In the genomic region with DNA sequence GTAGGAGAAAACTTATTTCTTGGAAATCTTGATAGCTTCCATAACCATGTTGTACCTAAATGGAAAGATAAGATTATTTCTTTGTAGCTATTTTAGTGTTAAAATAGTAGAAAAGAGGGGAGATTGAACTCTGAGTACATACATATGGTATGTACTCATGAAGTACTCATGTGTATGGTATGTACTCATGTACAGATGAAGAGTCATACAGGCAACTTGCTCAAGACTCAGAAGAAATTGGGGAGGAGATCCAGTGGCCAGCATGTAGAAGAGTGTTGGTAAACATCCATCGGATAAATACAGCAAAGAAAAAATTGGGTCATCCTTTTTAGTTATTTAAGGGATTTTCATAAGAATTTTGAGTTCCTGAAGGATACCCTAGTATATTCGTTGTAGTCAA, we compare ENCODE assay signal across 14 cellular contexts. TPM values are rescaled to one million over a fixed set of nuclear protein-coding genes. Genes with fewer than 3 reads are reported as not detected.
DNase-seq lines count a peak whose midpoint lies in the region; ATAC-seq and TF ChIP-seq lines count a peak whose summit lies in the region.
"Had no signal": no experiment of that assay in that cellular context is flagged by ENCODE, and none has a peak within 500 bp of the region (broad histone marks: within the 10 kb centered on the region; RNA-seq: fewer than 3 reads in every experiment).

No MANE protein-coding gene starts in this region.

- POLR2A ChIA-PET in CD8-positive, alpha-beta memory T cell (lab: Charles Lee), result interaction anchor here (0.6 to 2.9 kb wide), 7 partner anchors 14 to 39 kb away, joined by 3 to 15 read pairs (median 6); a partner anchor contains a TSS

- H3K4me3 Mint-ChIP-seq in CD8-positive, alpha-beta memory T cell, result peak overlapping the region in 6 of 7 donors; percentile 66 to 76 (median 70)
- peak overlapping the region; percentile 50 for H3K4me3 Mint-ChIP-seq in central memory CD8-positive, alpha-beta T cell
- peak overlapping the region; percentile 45 for H3K4me3 Mint-ChIP-seq in natural killer cell

- no peak overlapping the region for H3K27ac ChIP-seq in CD8-positive, alpha-beta memory T cell (ENCODE audit: low read depth, low read length)
- H3K27ac ChIP-seq in KOPT-K1 (ENCODE audit: low read depth, low read length, poor library complexity, severe bottlenecking) (peak overlapping the region; percentile 68), aorta (ENCODE audit: low read depth in 1 of 2, low read length in 2 of 2) (no peak overlapping the region)
- H3K27ac ChIP-seq: thoracic aorta had no signal

- intact Hi-C loops in natural killer cell (cut with micrococcal nuclease), result no loop called here
- intact Hi-C loops in aorta (cut with DNase I), result no loop called here
- intact Hi-C loops in mucosa of descending colon (cut with DNase I, micrococcal nuclease), result no loop called here

- peaks cover 52% of the 10 kb centered on the region for H3K36me3 ChIP-seq in CD8-positive, alpha-beta memory T cell (ENCODE audit: insufficient read depth, low read length)
- H3K36me3 ChIP-seq in KOPT-K1 (ENCODE audit: insufficient read depth, low read length) (peaks cover 97% of the 10 kb centered on the region), aorta (ENCODE audit: control insufficient read depth in 1 of 2, insufficient read depth in 2 of 2, low read length in 1 of 2) (peaks cover 11 to 13% of the 10 kb centered on the region in 2 donors), mucosa of descending colon (ENCODE audit: low read depth) (no peaks in the 10 kb centered on the region)

- no peaks in the 10 kb centered on the region for H3K9me3 Mint-ChIP-seq in CD8-positive, alpha-beta memory T cell
- H3K9me3 Mint-ChIP-seq in central memory CD8-positive, alpha-beta T cell, result no peaks in the 10 kb centered on the region
- no peaks in the 10 kb centered on the region for H3K9me3 Mint-ChIP-seq in natural killer cell

- no peak for ATAC-seq in central memory CD8-positive, alpha-beta T cell (replicated peaks; ENCODE audit: extremely low read depth, poor library complexity, severe bottlenecking)
- ATAC-seq in natural killer cell, result no peak
- no peak for ATAC-seq in aorta (ENCODE audit: low FRiP score)
- ATAC-seq in mucosa of descending colon, result no peak
- ATAC-seq: sciatic nerve had no signal

- no peak for DNase-seq in CD8-positive, alpha-beta memory T cell
- DNase-seq in central memory CD8-positive, alpha-beta T cell (ENCODE audit: low spot score in 2 of 2), result no peak
- no peak for DNase-seq in natural killer cell
- DNase-seq in aorta, result no peak
- DNase-seq in NCI-H526 treated with DMSO at 0.1 percent for 48 hours (lab: John Stamatoyannopoulos, UW), result no peak
- no peak for DNase-seq in mucosa of descending colon
- DNase-seq: esophagus squamous epithelium, islet precursor cell, NCI-H1694, NCI-H69, SHP77 had no signal

- CTCF ChIA-PET in CD8-positive, alpha-beta memory T cell (lab: Charles Lee), result interaction anchor here (0.8 to 2.5 kb wide), 8 partner anchors 15 to 114 kb away, joined by 3 to 14 read pairs (median 6); a partner anchor contains a TSS

- WGBS in aorta, 2 donors, result 98% methylated on average over 2 of the region's 2 CpGs

- no peak overlapping the region for H3K4me3 ChIP-seq in CD8-positive, alpha-beta memory T cell (ENCODE audit: low read length)
- H3K4me3 ChIP-seq in aorta (ENCODE audit: low read length in 2 of 2) (no peak overlapping the region), mucosa of descending colon (no peak overlapping the region)
- H3K4me3 ChIP-seq: esophagus squamous epithelium, thoracic aorta had no signal

- H3K27me3 Mint-ChIP-seq in CD8-positive, alpha-beta memory T cell, result peaks cover 0 to 1% of the 10 kb centered on the region in 2 donors
- H3K27me3 Mint-ChIP-seq in central memory CD8-positive, alpha-beta T cell, result no peaks in the 10 kb centered on the region
- H3K27me3 Mint-ChIP-seq in natural killer cell (ENCODE audit: low read depth in 2 of 2), result no peaks in the 10 kb centered on the region

- peaks cover 40 to 89% (median 43%) of the 10 kb centered on the region in 3 donors for H3K36me3 Mint-ChIP-seq in CD8-positive, alpha-beta memory T cell
- H3K36me3 Mint-ChIP-seq in central memory CD8-positive, alpha-beta T cell (ENCODE audit: insufficient read depth), result peaks cover 73% of the 10 kb centered on the region
- H3K36me3 Mint-ChIP-seq in natural killer cell, result peaks cover 30% of the 10 kb centered on the region

- H3K27me3 ChIP-seq in CD8-positive, alpha-beta memory T cell (ENCODE audit: insufficient read depth, low read length, poor library complexity, severe bottlenecking), result no peaks in the 10 kb centered on the region
- no peaks in the 10 kb centered on the region for H3K27me3 ChIP-seq in aorta (ENCODE audit: control insufficient read depth in 1 of 2, insufficient read depth in 2 of 2, low read length in 1 of 2)
- H3K27me3 ChIP-seq: esophagus squamous epithelium had no signal

- H3K4me1 ChIP-seq in CD8-positive, alpha-beta memory T cell (ENCODE audit: insufficient read depth, low read length), result peaks cover 39% of the 10 kb centered on the region
- no peaks in the 10 kb centered on the region for H3K4me1 ChIP-seq in aorta (ENCODE audit: control insufficient read depth in 1 of 2, insufficient read depth in 2 of 2, low read length in 2 of 2)
- no peaks in the 10 kb centered on the region for H3K4me1 ChIP-seq in mucosa of descending colon (ENCODE audit: low read depth)
- H3K4me1 ChIP-seq: esophagus squamous epithelium had no signal

- H3K27ac Mint-ChIP-seq in CD8-positive, alpha-beta memory T cell, result peak overlapping the region; percentile 57 to 93 (median 80)
- H3K27ac Mint-ChIP-seq in central memory CD8-positive, alpha-beta T cell (ENCODE audit: low read depth), result peak overlapping the region; percentile 90
- H3K27ac Mint-ChIP-seq in natural killer cell, result peak overlapping the region; percentile 91

- no peaks in the 10 kb centered on the region for H3K9me3 ChIP-seq in CD8-positive, alpha-beta memory T cell (ENCODE audit: low read length)
- H3K9me3 ChIP-seq in KOPT-K1 (ENCODE audit: insufficient read depth, low read length, poor library complexity, severe bottlenecking) (no peaks in the 10 kb centered on the region), aorta (ENCODE audit: control insufficient read depth, low read length) (no peaks in the 10 kb centered on the region), mucosa of descending colon (no peaks in the 10 kb centered on the region)
- H3K9me3 ChIP-seq: esophagus squamous epithelium, thoracic aorta had no signal

- no peak for TF ChIP-seq CTCF in natural killer cell (IDR thresholded peaks at IDR 0.05)
- no peak for TF ChIP-seq CTCF in mucosa of descending colon (IDR thresholded peaks at IDR 0.05)

- peaks cover 54 to 67% (median 65%) of the 10 kb centered on the region in 3 donors for H3K4me1 Mint-ChIP-seq in CD8-positive, alpha-beta memory T cell
- H3K4me1 Mint-ChIP-seq in central memory CD8-positive, alpha-beta T cell, result peaks cover 58% of the 10 kb centered on the region
- peaks cover 37 to 58% of the 10 kb centered on the region in 2 donors for H3K4me1 Mint-ChIP-seq in natural killer cell

RNA-seq across cellular contexts. Expression of a gene that starts 29.0 kb away (rescaled TPM):
- 10 to 100 TPM; 80.7 TPM for total RNA-seq in CD8-positive, alpha-beta memory T cell
- polyA plus RNA-seq in CD8-positive, alpha-beta memory T cell, result 13.6 TPM
- total RNA-seq in natural killer cell, result 100 to 1,000 TPM; 295 to 324 (median 296) TPM
- total RNA-seq in aorta, result 100 to 1,000 TPM; 104 to 141 TPM
- polyA plus RNA-seq in aorta, result 10 to 100 TPM in 1 of 2 donors, 1 to 10 TPM in 1; 4.8 to 11.0 TPM
- 10 to 100 TPM; 52.9 to 84.2 (median 80.2) TPM for total RNA-seq in mucosa of descending colon

RNA-seq across cellular contexts. Expression of a gene that starts 50.6 kb away (rescaled TPM):
- total RNA-seq in CD8-positive, alpha-beta memory T cell, result 10 to 100 TPM; 19.4 to 19.6 TPM
- 2.9 TPM for polyA plus RNA-seq in CD8-positive, alpha-beta memory T cell
- 10 to 100 TPM; 18.1 to 34.8 (median 29.5) TPM for total RNA-seq in natural killer cell
- 10 to 100 TPM; 41.3 to 87.5 TPM for total RNA-seq in aorta
- polyA plus RNA-seq in aorta, result 10 to 100 TPM in 1 of 2 donors, 1 to 10 TPM in 1; 9.3 to 12.4 TPM
- 100 to 1,000 TPM in 1 of 3 donors, 10 to 100 TPM in 2; 66.5 to 117 (median 90.4) TPM for total RNA-seq in mucosa of descending colon
